In genomic region chr18:51183372-51184091, GRCh38 we compare ENCODE assay signal across 16 cellular contexts.
"Had no signal": no experiment of that assay in that cellular context is flagged by ENCODE, and none has a peak within 500 bp of the region (broad histone marks: within the 10 kb centered on the region; RNA-seq: fewer than 3 reads in every experiment).

No MANE protein-coding gene starts in this region.

- H3K27me3 Mint-ChIP-seq: central memory CD8-positive, alpha-beta T cell had no signal

- H3K9me3 Mint-ChIP-seq: central memory CD8-positive, alpha-beta T cell; neural crest cell had no signal

- H3K4me3 ChIP-seq: body of pancreas, gastrocnemius medialis, heart right ventricle, left ventricle myocardium inferior, pancreas, SJCRH30, tibial nerve had no signal

- H3K4me1 ChIP-seq: SJCRH30 had no signal

- H3K27ac ChIP-seq: body of pancreas, epithelial cell of prostate, gastrocnemius medialis, heart right ventricle, left ventricle myocardium inferior, pancreas, SJCRH30, tibial nerve had no signal

- H3K27me3 ChIP-seq: body of pancreas, gastrocnemius medialis, heart right ventricle, pancreas, SJCRH30, tibial nerve had no signal

- H3K9me3 ChIP-seq: body of pancreas, gastrocnemius medialis, heart right ventricle, left ventricle myocardium inferior, pancreas, SJCRH30, tibial nerve had no signal

- H3K36me3 ChIP-seq: pancreas had no signal

- DNase-seq: activated CD4-positive, alpha-beta T cell treated with anti-CD3 and anti-CD28 coated beads for 1 hour; activated naive CD4-positive, alpha-beta T cell treated with Interleukin-2 at 50 U/mL for 16 hours; activated T-cell treated with anti-CD3 and anti-CD28 coated beads, Interleukin-2, amount 50 U/mL, for 1 hour; body of pancreas; cortex of kidney; effector memory CD4-positive, alpha-beta T cell; gastrocnemius medialis; heart right ventricle; left ventricle myocardium inferior; pancreas; SJCRH30; stimulated activated CD4-positive, alpha-beta T cell treated with anti-CD3 and anti-CD28 coated beads, Interleukin-4, amount 100 ng/mL, for 24 hours had no signal

- H3K4me3 Mint-ChIP-seq: central memory CD8-positive, alpha-beta T cell; neural crest cell had no signal

- ATAC-seq: body of pancreas, gastrocnemius medialis, heart right ventricle, pancreas had no signal
